1 cellular context compared by ENCODE assay signal in the genomic region with DNA sequence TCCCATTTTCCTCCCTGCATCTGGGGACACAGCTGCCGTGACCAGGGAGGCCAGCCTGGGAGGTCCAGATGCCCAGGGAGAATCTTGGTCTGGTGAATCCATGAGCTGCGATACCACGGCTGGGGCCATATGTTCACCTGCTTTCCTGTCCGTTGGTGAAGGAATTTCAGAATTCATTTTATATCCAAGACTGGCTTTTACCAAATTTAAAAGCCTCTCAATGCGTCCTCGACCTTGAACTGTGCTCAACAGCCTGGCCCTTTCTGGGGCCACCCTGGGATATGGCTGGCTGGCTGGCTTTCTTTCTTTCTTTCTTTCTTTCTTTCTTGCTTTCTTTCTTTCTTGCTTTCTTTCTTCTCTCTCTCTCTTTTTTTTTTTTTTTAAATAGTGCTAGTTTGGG.
TF ChIP-seq lines count a peak whose summit lies in the region.

No MANE protein-coding gene starts in this region.

TF ChIP-seq in GM23338, 12 proteins besides CTCF, POLR2A, EP300 and RAD21:
- TF ChIP-seq, protein P1, sequence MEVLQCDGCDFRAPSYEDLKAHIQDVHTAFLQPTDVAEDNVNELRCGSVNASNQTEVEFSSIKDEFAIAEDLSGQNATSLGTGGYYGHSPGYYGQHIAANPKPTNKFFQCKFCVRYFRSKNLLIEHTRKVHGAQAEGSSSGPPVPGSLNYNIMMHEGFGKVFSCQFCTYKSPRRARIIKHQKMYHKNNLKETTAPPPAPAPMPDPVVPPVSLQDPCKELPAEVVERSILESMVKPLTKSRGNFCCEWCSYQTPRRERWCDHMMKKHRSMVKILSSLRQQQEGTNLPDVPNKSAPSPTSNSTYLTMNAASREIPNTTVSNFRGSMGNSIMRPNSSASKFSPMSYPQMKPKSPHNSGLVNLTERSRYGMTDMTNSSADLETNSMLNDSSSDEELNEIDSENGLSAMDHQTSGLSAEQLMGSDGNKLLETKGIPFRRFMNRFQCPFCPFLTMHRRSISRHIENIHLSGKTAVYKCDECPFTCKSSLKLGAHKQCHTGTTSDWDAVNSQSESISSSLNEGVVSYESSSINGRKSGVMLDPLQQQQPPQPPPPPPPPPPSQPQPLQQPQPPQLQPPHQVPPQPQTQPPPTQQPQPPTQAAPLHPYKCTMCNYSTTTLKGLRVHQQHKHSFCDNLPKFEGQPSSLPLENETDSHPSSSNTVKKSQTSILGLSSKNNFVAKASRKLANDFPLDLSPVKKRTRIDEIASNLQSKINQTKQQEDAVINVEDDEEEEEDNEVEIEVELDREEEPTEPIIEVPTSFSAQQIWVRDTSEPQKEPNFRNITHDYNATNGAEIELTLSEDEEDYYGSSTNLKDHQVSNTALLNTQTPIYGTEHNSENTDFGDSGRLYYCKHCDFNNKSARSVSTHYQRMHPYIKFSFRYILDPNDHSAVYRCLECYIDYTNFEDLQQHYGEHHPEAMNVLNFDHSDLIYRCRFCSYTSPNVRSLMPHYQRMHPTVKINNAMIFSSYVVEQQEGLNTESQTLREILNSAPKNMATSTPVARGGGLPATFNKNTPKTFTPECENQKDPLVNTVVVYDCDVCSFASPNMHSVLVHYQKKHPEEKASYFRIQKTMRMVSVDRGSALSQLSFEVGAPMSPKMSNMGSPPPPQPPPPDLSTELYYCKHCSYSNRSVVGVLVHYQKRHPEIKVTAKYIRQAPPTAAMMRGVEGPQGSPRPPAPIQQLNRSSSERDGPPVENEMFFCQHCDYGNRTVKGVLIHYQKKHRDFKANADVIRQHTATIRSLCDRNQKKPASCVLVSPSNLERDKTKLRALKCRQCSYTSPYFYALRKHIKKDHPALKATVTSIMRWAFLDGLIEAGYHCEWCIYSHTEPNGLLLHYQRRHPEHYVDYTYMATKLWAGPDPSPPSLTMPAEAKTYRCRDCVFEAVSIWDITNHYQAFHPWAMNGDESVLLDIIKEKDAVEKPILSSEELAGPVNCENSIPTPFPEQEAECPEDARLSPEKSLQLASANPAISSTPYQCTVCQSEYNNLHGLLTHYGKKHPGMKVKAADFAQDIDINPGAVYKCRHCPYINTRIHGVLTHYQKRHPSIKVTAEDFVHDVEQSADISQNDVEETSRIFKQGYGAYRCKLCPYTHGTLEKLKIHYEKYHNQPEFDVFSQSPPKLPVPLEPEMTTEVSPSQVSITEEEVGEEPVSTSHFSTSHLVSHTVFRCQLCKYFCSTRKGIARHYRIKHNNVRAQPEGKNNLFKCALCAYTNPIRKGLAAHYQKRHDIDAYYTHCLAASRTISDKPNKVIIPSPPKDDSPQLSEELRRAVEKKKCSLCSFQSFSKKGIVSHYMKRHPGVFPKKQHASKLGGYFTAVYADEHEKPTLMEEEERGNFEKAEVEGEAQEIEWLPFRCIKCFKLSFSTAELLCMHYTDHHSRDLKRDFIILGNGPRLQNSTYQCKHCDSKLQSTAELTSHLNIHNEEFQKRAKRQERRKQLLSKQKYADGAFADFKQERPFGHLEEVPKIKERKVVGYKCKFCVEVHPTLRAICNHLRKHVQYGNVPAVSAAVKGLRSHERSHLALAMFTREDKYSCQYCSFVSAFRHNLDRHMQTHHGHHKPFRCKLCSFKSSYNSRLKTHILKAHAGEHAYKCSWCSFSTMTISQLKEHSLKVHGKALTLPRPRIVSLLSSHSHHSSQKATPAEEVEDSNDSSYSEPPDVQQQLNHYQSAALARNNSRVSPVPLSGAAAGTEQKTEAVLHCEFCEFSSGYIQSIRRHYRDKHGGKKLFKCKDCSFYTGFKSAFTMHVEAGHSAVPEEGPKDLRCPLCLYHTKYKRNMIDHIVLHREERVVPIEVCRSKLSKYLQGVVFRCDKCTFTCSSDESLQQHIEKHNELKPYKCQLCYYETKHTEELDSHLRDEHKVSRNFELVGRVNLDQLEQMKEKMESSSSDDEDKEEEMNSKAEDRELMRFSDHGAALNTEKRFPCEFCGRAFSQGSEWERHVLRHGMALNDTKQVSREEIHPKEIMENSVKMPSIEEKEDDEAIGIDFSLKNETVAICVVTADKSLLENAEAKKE (CRISPR knock-in tag; IDR thresholded peaks at IDR 0.05): no peak
- TF ChIP-seq, protein P2, sequence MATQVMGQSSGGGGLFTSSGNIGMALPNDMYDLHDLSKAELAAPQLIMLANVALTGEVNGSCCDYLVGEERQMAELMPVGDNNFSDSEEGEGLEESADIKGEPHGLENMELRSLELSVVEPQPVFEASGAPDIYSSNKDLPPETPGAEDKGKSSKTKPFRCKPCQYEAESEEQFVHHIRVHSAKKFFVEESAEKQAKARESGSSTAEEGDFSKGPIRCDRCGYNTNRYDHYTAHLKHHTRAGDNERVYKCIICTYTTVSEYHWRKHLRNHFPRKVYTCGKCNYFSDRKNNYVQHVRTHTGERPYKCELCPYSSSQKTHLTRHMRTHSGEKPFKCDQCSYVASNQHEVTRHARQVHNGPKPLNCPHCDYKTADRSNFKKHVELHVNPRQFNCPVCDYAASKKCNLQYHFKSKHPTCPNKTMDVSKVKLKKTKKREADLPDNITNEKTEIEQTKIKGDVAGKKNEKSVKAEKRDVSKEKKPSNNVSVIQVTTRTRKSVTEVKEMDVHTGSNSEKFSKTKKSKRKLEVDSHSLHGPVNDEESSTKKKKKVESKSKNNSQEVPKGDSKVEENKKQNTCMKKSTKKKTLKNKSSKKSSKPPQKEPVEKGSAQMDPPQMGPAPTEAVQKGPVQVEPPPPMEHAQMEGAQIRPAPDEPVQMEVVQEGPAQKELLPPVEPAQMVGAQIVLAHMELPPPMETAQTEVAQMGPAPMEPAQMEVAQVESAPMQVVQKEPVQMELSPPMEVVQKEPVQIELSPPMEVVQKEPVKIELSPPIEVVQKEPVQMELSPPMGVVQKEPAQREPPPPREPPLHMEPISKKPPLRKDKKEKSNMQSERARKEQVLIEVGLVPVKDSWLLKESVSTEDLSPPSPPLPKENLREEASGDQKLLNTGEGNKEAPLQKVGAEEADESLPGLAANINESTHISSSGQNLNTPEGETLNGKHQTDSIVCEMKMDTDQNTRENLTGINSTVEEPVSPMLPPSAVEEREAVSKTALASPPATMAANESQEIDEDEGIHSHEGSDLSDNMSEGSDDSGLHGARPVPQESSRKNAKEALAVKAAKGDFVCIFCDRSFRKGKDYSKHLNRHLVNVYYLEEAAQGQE (IDR thresholded peaks at IDR 0.05; ENCODE audit: unreplicated experiment): no peak
- no peak for TF ChIP-seq ZNF114 (CRISPR knock-in tag; IDR thresholded peaks at IDR 0.05)
- no peak for TF ChIP-seq ZNF331 (CRISPR knock-in tag; IDR thresholded peaks at IDR 0.05; ENCODE audit: low read depth)
- no peak for TF ChIP-seq EZH2phosphoT487 (IDR thresholded peaks at IDR 0.05; ENCODE audit: unreplicated experiment)
- TF ChIP-seq, protein P3, sequence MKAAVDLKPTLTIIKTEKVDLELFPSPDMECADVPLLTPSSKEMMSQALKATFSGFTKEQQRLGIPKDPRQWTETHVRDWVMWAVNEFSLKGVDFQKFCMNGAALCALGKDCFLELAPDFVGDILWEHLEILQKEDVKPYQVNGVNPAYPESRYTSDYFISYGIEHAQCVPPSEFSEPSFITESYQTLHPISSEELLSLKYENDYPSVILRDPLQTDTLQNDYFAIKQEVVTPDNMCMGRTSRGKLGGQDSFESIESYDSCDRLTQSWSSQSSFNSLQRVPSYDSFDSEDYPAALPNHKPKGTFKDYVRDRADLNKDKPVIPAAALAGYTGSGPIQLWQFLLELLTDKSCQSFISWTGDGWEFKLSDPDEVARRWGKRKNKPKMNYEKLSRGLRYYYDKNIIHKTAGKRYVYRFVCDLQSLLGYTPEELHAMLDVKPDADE (IDR thresholded peaks at IDR 0.05): no peak
- no peak for TF ChIP-seq CREB1 (CRISPR knock-in tag; IDR thresholded peaks at IDR 0.05; ENCODE audit: low read depth)
- TF ChIP-seq STAT1 (IDR thresholded peaks at IDR 0.05; ENCODE audit: unreplicated experiment): no peak
- no peak for TF ChIP-seq POLR2AphosphoS5 (IDR thresholded peaks at IDR 0.05; ENCODE audit: low read depth)
- TF ChIP-seq JUNB (IDR thresholded peaks at IDR 0.05; ENCODE audit: unreplicated experiment): no peak
